In genomic region chr6:106527979-106528378, GRCh38 we compare ENCODE assay signal across 7 cellular contexts.
A peak's percentile ranks its signal among the peaks of the same experiment; 100 is the strongest.
DNase-seq lines count a peak whose midpoint lies in the region; TF ChIP-seq lines count a peak whose summit lies in the region.

No MANE protein-coding gene starts in this region.

- no peaks in the 10 kb centered on the region for H3K9me3 ChIP-seq in MG63
- H3K9me3 ChIP-seq in mammary epithelial cell (replicated peaks; ENCODE audit: insufficient read depth, low read length) = no peaks in the 10 kb centered on the region
- no peaks in the 10 kb centered on the region for H3K9me3 ChIP-seq in osteoblast (ENCODE audit: low read depth, low read length)
- no peaks in the 10 kb centered on the region for H3K9me3 ChIP-seq in testis

- dilution Hi-C loops in mammary epithelial cell (cut with HindIII; ENCODE audit: low sequenced_read_pairs) = no loop called here

- H3K9ac ChIP-seq in mammary epithelial cell (ENCODE audit: insufficient read depth, low read length) = peak overlapping the region; percentile 68

- no TSS peak for BruUV-seq in mammary epithelial cell (replicated peaks; lab: Mats Ljungman, UMichigan)

- TF ChIP-seq CTCF in mammary epithelial cell (conservative IDR thresholded peaks at IDR 0.05 in 1 of 2, IDR thresholded peaks at IDR 0.05 in 1 of 2; ENCODE audit: extremely low read depth in 1 of 2, insufficient read depth in 1 of 2, low read depth in 1 of 2, low read length in 2 of 2) (no peak), osteoblast (IDR thresholded peaks at IDR 0.05; ENCODE audit: extremely low read depth, low read depth, low read length) (no peak), testis (IDR thresholded peaks at IDR 0.05) (no peak)

- H3K4me1 ChIP-seq in mammary epithelial cell (ENCODE audit: insufficient read depth, low read length) (peaks cover 31% of the 10 kb centered on the region), osteoblast (ENCODE audit: insufficient read depth, low read length) (peaks cover 28% of the 10 kb centered on the region), testis (no peaks in the 10 kb centered on the region)

- H3K36me3 ChIP-seq in MG63 (no peaks in the 10 kb centered on the region), mammary epithelial cell (ENCODE audit: insufficient read depth, low read length) (peaks cover 18% of the 10 kb centered on the region), osteoblast (ENCODE audit: insufficient read depth, low read length) (no peaks in the 10 kb centered on the region), testis (ENCODE audit: low read depth, missing control alignments) (no peaks in the 10 kb centered on the region)

- CTCF ChIA-PET in mammary epithelial cell (lab: Charles Lee; ENCODE audit: low non-redundant PET) = no interaction called here

- H2AFZ ChIP-seq in mammary epithelial cell (ENCODE audit: low read depth, low read length) (peak overlapping the region; percentile 57), osteoblast (ENCODE audit: low read length) (no peak overlapping the region)

- H4K20me1 ChIP-seq in mammary epithelial cell (ENCODE audit: insufficient read depth, low read length) = no peaks in the 10 kb centered on the region
- H4K20me1 ChIP-seq in osteoblast (ENCODE audit: insufficient read depth, low read length) = no peaks in the 10 kb centered on the region

- in situ Hi-C loops in mammary epithelial cell (cut with MboI; ENCODE audit: low sequenced_read_pairs in 2 of 2) = no loop called here

- H3K4me2 ChIP-seq in mammary epithelial cell (ENCODE audit: insufficient read depth, low read depth, low read length) (peak overlapping the region; percentile 84), osteoblast (ENCODE audit: insufficient read depth, low read length) (peak overlapping the region; percentile 24)

- 2% methylated on average over 3 of the region's 3 CpGs for WGBS in mammary epithelial cell (ENCODE audit: low coverage, missing lambda C conversion rate)
- 71 to 77% methylated on average over 3 of the region's 3 CpGs for WGBS in testis, 2 donors

- H3K79me2 ChIP-seq in mammary epithelial cell (ENCODE audit: insufficient read depth, low read length) = peaks cover 56% of the 10 kb centered on the region
- H3K79me2 ChIP-seq in osteoblast (ENCODE audit: insufficient read depth, low read length) = no peaks in the 10 kb centered on the region

- peak overlapping the region; percentile 100 for H3K27ac ChIP-seq in mammary epithelial cell (ENCODE audit: insufficient read depth, low read depth, low read length)
- peak overlapping the region; percentile 61 for H3K27ac ChIP-seq in osteoblast (ENCODE audit: low read depth, low read length)
- no peak overlapping the region for H3K27ac ChIP-seq in testis

- intact Hi-C loops in mammary epithelial cell (cut with micrococcal nuclease) (loop anchor here (1.0 kb wide), 1 partner anchor 20 kb away; no protein-coding TSS in a partner anchor), testis (cut with DNase I; ENCODE audit: low total_unique reads) (no loop called here)

- DNase-seq in EH (ENCODE audit: low read depth) (peak; percentile 96), MG63 (peak; percentile 21), mammary epithelial cell (peak; percentile 89), osteoblast (ENCODE audit: insufficient read length, low spot score, missing footprints) (no peak), NCI-H1417 (lab: John Stamatoyannopoulos, UW) (no peak), T1000 (lab: John Stamatoyannopoulos, UW) (no peak), testis (no peak)

- H3K4me3 ChIP-seq in MG63 (no peak overlapping the region), mammary epithelial cell (replicated peaks in 1 of 3; ENCODE audit: insufficient read depth in 1 of 3, low read depth in 2 of 3, low read length in 3 of 3) (peak overlapping the region; percentile 2 to 54 (median 46)), osteoblast (ENCODE audit: insufficient read depth, low read length) (no peak overlapping the region), testis (no peak overlapping the region)

- TF ChIP-seq POLR2A in testis (IDR thresholded peaks at IDR 0.05) = no peak

- H3K27me3 ChIP-seq in MG63 (no peaks in the 10 kb centered on the region), mammary epithelial cell (ENCODE audit: insufficient read depth, low read length) (no peaks in the 10 kb centered on the region), osteoblast (ENCODE audit: insufficient read depth, low read length) (no peaks in the 10 kb centered on the region), testis (no peaks in the 10 kb centered on the region)

Comparison
In these comparisons a context has a peak if more than half of its experiments do, and no peak if none do; other contexts are left out.
1. DNase-seq: peak in EH (single experiment), MG63 (single experiment) and mammary epithelial cell (single experiment); none in osteoblast (single experiment), NCI-H1417 (0 of 3), T1000 (single experiment) and testis (single experiment).
2. H3K4me3 ChIP-seq: peak in mammary epithelial cell (3 of 3); none in MG63 (single experiment), osteoblast (single experiment) and testis (0 of 2).
3. H3K27ac ChIP-seq: peak in mammary epithelial cell (single experiment) and osteoblast (single experiment); none in testis (0 of 2).